1 cellular context compared by ENCODE assay signal in the genomic region with DNA sequence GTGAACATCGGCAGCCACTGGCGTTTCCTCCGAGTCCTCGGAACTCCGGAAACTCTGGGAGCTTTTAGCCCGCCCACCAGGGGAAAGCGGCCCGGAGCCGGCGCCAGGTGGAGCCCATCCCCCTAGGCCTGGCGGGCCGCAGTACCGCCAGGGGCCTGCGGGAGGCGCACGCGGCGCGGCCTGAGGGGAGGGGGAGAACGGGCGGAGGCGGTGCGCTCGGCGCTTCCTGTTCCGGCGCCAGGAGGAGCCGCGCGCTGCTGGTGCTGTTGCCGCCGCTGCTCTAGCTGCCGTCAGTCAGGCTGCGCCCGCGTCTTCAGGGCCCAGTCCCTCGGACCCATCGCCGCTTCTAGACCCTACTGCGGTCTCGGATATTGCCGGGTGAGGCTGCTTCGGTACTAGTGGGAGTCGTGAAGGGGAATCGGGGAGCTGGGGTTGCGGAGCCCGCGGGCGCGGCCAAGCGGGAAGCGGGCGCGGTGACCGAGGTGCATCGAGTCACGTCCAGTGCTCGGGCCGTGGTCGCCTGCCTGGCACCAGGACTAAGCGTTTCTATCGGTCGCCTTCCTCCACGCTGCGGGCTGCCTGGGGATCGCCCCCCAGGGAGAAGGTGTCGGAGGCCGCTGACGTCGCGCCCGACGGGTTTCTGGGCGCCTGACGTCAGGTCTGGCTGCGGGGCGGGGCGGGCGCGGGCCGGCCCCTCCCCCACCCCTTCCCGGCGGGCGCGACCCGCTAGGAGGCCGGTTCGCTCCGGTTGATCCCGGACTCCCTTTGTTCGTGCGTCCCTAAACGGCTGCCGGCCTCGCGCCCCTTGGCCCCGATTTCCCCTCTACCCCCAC.
A peak's percentile ranks its signal among the peaks of the same experiment; 100 is the strongest.
TF ChIP-seq lines count a peak whose summit lies in the region.

A gene (plus strand): TSS at position 222 of the 833 bp plus-strand sequence. CDS start 10,037 bp downstream, outside the sequence.

TF ChIP-seq in WTC11, 78 proteins besides CTCF, POLR2A, EP300 and RAD21 (continued from another document and continues in another):
- TF ChIP-seq, protein P1, sequence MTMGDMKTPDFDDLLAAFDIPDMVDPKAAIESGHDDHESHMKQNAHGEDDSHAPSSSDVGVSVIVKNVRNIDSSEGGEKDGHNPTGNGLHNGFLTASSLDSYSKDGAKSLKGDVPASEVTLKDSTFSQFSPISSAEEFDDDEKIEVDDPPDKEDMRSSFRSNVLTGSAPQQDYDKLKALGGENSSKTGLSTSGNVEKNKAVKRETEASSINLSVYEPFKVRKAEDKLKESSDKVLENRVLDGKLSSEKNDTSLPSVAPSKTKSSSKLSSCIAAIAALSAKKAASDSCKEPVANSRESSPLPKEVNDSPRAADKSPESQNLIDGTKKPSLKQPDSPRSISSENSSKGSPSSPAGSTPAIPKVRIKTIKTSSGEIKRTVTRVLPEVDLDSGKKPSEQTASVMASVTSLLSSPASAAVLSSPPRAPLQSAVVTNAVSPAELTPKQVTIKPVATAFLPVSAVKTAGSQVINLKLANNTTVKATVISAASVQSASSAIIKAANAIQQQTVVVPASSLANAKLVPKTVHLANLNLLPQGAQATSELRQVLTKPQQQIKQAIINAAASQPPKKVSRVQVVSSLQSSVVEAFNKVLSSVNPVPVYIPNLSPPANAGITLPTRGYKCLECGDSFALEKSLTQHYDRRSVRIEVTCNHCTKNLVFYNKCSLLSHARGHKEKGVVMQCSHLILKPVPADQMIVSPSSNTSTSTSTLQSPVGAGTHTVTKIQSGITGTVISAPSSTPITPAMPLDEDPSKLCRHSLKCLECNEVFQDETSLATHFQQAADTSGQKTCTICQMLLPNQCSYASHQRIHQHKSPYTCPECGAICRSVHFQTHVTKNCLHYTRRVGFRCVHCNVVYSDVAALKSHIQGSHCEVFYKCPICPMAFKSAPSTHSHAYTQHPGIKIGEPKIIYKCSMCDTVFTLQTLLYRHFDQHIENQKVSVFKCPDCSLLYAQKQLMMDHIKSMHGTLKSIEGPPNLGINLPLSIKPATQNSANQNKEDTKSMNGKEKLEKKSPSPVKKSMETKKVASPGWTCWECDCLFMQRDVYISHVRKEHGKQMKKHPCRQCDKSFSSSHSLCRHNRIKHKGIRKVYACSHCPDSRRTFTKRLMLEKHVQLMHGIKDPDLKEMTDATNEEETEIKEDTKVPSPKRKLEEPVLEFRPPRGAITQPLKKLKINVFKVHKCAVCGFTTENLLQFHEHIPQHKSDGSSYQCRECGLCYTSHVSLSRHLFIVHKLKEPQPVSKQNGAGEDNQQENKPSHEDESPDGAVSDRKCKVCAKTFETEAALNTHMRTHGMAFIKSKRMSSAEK (CRISPR knock-in tag; IDR thresholded peaks at IDR 0.05; ENCODE audit: borderline replicate concordance), result no peak
- TF ChIP-seq, protein P2, sequence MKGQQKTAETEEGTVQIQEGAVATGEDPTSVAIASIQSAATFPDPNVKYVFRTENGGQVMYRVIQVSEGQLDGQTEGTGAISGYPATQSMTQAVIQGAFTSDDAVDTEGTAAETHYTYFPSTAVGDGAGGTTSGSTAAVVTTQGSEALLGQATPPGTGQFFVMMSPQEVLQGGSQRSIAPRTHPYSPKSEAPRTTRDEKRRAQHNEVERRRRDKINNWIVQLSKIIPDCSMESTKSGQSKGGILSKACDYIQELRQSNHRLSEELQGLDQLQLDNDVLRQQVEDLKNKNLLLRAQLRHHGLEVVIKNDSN (CRISPR knock-in tag; IDR thresholded peaks at IDR 0.05), result 0 out of 2 replicates have a peak, but pooled peaks have one; percentile 22
- TF ChIP-seq KAT7 (CRISPR knock-in tag; IDR thresholded peaks at IDR 0.05; ENCODE audit: borderline replicate concordance), result peak; percentile 97
- TF ChIP-seq, protein P3, sequence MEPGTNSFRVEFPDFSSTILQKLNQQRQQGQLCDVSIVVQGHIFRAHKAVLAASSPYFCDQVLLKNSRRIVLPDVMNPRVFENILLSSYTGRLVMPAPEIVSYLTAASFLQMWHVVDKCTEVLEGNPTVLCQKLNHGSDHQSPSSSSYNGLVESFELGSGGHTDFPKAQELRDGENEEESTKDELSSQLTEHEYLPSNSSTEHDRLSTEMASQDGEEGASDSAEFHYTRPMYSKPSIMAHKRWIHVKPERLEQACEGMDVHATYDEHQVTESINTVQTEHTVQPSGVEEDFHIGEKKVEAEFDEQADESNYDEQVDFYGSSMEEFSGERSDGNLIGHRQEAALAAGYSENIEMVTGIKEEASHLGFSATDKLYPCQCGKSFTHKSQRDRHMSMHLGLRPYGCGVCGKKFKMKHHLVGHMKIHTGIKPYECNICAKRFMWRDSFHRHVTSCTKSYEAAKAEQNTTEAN (CRISPR knock-in tag; IDR thresholded peaks at IDR 0.05), result no peak
- no peak for TF ChIP-seq TCF7 (CRISPR knock-in tag; IDR thresholded peaks at IDR 0.05; ENCODE audit: low read depth)
- TF ChIP-seq, protein P4, sequence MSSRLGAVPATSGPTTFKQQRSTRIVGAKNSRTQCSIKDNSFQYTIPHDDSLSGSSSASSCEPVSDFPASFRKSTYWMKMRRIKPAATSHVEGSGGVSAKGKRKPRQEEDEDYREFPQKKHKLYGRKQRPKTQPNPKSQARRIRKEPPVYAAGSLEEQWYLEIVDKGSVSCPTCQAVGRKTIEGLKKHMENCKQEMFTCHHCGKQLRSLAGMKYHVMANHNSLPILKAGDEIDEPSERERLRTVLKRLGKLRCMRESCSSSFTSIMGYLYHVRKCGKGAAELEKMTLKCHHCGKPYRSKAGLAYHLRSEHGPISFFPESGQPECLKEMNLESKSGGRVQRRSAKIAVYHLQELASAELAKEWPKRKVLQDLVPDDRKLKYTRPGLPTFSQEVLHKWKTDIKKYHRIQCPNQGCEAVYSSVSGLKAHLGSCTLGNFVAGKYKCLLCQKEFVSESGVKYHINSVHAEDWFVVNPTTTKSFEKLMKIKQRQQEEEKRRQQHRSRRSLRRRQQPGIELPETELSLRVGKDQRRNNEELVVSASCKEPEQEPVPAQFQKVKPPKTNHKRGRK (CRISPR knock-in tag; IDR thresholded peaks at IDR 0.05; ENCODE audit: borderline replicate concordance), result no peak
- TF ChIP-seq, protein P5, sequence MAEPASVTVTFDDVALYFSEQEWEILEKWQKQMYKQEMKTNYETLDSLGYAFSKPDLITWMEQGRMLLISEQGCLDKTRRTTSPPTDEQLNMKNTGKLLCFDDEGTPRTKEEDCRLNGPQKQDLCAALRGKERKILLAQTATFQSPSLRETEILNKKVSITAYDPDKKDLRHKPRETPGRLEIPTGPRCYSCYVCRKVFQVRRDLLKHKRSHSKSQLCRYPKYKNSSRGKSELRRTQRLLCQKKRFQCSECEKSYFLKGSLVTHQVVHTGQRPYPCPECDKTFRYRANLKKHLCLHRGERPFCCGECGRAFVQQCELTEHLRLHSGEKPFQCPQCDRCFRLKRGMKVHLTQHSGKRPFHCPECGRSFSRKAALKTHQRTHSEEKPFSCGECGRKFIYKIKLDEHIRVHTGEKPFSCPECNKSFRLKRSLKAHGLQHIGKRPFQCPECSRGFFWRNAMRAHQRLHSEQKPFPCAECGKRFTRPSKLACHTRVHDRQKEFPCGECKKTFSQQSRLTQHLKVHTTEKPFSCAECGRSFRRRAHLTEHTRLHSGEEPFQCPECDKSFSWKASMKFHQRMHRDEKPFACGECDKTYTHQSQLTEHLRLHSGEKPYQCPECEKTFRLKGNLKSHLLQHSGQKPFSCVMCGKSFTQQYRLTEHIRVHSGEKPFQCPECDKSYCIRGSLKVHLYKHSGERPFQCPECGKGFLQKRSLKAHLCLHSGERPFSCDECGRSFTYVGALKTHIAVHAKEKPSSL (CRISPR knock-in tag; conservative IDR thresholded peaks at IDR 0.05), result no peak
- TF ChIP-seq RELA (CRISPR knock-in tag; IDR thresholded peaks at IDR 0.05; ENCODE audit: borderline replicate concordance), result no peak; the same call in 1 of the 2 replicates
- TF ChIP-seq, protein P6, sequence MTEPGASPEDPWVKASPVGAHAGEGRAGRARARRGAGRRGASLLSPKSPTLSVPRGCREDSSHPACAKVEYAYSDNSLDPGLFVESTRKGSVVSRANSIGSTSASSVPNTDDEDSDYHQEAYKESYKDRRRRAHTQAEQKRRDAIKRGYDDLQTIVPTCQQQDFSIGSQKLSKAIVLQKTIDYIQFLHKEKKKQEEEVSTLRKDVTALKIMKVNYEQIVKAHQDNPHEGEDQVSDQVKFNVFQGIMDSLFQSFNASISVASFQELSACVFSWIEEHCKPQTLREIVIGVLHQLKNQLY (CRISPR knock-in tag; IDR thresholded peaks at IDR 0.05), result peak; percentile 74; the same call in 1 of the 2 replicates
- no peak for TF ChIP-seq ZNF219 (CRISPR knock-in tag; IDR thresholded peaks at IDR 0.05; ENCODE audit: borderline replicate concordance)
- TF ChIP-seq ZNF263 (CRISPR knock-in tag; IDR thresholded peaks at IDR 0.05; ENCODE audit: low read depth), result no peak
- no peak for TF ChIP-seq NR1H2 (CRISPR knock-in tag; IDR thresholded peaks at IDR 0.05)
- peak; percentile 52; the same call in 1 of the 2 replicates for TF ChIP-seq ETV6 (CRISPR knock-in tag; IDR thresholded peaks at IDR 0.05)
- TF ChIP-seq ZNF232 (CRISPR knock-in tag; IDR thresholded peaks at IDR 0.05), result peak; percentile 66; the same call in 1 of the 2 replicates
- 0 out of 2 replicates have a peak, but pooled peaks have one; percentile 26 for TF ChIP-seq JUN (CRISPR knock-in tag; IDR thresholded peaks at IDR 0.05)
- TF ChIP-seq, protein P7, sequence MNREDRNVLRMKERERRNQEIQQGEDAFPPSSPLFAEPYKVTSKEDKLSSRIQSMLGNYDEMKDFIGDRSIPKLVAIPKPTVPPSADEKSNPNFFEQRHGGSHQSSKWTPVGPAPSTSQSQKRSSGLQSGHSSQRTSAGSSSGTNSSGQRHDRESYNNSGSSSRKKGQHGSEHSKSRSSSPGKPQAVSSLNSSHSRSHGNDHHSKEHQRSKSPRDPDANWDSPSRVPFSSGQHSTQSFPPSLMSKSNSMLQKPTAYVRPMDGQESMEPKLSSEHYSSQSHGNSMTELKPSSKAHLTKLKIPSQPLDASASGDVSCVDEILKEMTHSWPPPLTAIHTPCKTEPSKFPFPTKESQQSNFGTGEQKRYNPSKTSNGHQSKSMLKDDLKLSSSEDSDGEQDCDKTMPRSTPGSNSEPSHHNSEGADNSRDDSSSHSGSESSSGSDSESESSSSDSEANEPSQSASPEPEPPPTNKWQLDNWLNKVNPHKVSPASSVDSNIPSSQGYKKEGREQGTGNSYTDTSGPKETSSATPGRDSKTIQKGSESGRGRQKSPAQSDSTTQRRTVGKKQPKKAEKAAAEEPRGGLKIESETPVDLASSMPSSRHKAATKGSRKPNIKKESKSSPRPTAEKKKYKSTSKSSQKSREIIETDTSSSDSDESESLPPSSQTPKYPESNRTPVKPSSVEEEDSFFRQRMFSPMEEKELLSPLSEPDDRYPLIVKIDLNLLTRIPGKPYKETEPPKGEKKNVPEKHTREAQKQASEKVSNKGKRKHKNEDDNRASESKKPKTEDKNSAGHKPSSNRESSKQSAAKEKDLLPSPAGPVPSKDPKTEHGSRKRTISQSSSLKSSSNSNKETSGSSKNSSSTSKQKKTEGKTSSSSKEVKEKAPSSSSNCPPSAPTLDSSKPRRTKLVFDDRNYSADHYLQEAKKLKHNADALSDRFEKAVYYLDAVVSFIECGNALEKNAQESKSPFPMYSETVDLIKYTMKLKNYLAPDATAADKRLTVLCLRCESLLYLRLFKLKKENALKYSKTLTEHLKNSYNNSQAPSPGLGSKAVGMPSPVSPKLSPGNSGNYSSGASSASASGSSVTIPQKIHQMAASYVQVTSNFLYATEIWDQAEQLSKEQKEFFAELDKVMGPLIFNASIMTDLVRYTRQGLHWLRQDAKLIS (CRISPR knock-in tag; IDR thresholded peaks at IDR 0.05; ENCODE audit: borderline replicate concordance), result peak; percentile 75; the same call in 1 of the 2 replicates
- TF ChIP-seq CREB1 (CRISPR knock-in tag; IDR thresholded peaks at IDR 0.05), result no peak
- peak; percentile 72 for TF ChIP-seq SP1 (CRISPR knock-in tag; conservative IDR thresholded peaks at IDR 0.05)
- TF ChIP-seq, protein P8, sequence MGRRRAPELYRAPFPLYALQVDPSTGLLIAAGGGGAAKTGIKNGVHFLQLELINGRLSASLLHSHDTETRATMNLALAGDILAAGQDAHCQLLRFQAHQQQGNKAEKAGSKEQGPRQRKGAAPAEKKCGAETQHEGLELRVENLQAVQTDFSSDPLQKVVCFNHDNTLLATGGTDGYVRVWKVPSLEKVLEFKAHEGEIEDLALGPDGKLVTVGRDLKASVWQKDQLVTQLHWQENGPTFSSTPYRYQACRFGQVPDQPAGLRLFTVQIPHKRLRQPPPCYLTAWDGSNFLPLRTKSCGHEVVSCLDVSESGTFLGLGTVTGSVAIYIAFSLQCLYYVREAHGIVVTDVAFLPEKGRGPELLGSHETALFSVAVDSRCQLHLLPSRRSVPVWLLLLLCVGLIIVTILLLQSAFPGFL (CRISPR knock-in tag; IDR thresholded peaks at IDR 0.05; ENCODE audit: borderline replicate concordance), result peak; percentile 74; the same call in 1 of the 2 replicates
- TF ChIP-seq, protein P9, sequence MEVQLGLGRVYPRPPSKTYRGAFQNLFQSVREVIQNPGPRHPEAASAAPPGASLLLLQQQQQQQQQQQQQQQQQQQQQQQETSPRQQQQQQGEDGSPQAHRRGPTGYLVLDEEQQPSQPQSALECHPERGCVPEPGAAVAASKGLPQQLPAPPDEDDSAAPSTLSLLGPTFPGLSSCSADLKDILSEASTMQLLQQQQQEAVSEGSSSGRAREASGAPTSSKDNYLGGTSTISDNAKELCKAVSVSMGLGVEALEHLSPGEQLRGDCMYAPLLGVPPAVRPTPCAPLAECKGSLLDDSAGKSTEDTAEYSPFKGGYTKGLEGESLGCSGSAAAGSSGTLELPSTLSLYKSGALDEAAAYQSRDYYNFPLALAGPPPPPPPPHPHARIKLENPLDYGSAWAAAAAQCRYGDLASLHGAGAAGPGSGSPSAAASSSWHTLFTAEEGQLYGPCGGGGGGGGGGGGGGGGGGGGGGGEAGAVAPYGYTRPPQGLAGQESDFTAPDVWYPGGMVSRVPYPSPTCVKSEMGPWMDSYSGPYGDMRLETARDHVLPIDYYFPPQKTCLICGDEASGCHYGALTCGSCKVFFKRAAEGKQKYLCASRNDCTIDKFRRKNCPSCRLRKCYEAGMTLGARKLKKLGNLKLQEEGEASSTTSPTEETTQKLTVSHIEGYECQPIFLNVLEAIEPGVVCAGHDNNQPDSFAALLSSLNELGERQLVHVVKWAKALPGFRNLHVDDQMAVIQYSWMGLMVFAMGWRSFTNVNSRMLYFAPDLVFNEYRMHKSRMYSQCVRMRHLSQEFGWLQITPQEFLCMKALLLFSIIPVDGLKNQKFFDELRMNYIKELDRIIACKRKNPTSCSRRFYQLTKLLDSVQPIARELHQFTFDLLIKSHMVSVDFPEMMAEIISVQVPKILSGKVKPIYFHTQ (CRISPR knock-in tag; IDR thresholded peaks at IDR 0.05), result no peak
- no peak for TF ChIP-seq RORB (CRISPR knock-in tag; IDR thresholded peaks at IDR 0.05)
- TF ChIP-seq NFE2L1 (CRISPR knock-in tag; IDR thresholded peaks at IDR 0.05), result no peak; the same call in 1 of the 2 replicates
- no peak for TF ChIP-seq NFATC4 (CRISPR knock-in tag; IDR thresholded peaks at IDR 0.05)
- no peak for TF ChIP-seq SOX15 (CRISPR knock-in tag; IDR thresholded peaks at IDR 0.05)
- TF ChIP-seq TP53 (CRISPR knock-in tag; IDR thresholded peaks at IDR 0.05), result peak; percentile 35; the same call in 1 of the 2 replicates
- no peak for TF ChIP-seq NFYB (CRISPR knock-in tag; conservative IDR thresholded peaks at IDR 0.05; ENCODE audit: low read depth)
- TF ChIP-seq OVOL2 (CRISPR knock-in tag; IDR thresholded peaks at IDR 0.05; ENCODE audit: borderline replicate concordance), result no peak
- TF ChIP-seq, protein P10, sequence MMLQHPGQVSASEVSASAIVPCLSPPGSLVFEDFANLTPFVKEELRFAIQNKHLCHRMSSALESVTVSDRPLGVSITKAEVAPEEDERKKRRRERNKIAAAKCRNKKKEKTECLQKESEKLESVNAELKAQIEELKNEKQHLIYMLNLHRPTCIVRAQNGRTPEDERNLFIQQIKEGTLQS (CRISPR knock-in tag; conservative IDR thresholded peaks at IDR 0.05), result no peak
- TF ChIP-seq, protein P11, sequence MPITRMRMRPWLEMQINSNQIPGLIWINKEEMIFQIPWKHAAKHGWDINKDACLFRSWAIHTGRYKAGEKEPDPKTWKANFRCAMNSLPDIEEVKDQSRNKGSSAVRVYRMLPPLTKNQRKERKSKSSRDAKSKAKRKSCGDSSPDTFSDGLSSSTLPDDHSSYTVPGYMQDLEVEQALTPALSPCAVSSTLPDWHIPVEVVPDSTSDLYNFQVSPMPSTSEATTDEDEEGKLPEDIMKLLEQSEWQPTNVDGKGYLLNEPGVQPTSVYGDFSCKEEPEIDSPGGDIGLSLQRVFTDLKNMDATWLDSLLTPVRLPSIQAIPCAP (CRISPR knock-in tag; IDR thresholded peaks at IDR 0.05), result no peak; the same call in none of the 2 replicates
- TF ChIP-seq MXD4 (CRISPR knock-in tag; IDR thresholded peaks at IDR 0.05; ENCODE audit: borderline replicate concordance), result no peak
